In genomic region chr13:23579072-23579885, GRCh38 we compare ENCODE assay signal across 1 cellular context.
TF ChIP-seq lines count a peak whose summit lies in the region.

No MANE protein-coding gene starts in this region.

TF ChIP-seq in HepG2, 621 proteins besides CTCF, POLR2A, EP300 and RAD21 (continued from another document and continues in another):
- TF ChIP-seq, protein P1, sequence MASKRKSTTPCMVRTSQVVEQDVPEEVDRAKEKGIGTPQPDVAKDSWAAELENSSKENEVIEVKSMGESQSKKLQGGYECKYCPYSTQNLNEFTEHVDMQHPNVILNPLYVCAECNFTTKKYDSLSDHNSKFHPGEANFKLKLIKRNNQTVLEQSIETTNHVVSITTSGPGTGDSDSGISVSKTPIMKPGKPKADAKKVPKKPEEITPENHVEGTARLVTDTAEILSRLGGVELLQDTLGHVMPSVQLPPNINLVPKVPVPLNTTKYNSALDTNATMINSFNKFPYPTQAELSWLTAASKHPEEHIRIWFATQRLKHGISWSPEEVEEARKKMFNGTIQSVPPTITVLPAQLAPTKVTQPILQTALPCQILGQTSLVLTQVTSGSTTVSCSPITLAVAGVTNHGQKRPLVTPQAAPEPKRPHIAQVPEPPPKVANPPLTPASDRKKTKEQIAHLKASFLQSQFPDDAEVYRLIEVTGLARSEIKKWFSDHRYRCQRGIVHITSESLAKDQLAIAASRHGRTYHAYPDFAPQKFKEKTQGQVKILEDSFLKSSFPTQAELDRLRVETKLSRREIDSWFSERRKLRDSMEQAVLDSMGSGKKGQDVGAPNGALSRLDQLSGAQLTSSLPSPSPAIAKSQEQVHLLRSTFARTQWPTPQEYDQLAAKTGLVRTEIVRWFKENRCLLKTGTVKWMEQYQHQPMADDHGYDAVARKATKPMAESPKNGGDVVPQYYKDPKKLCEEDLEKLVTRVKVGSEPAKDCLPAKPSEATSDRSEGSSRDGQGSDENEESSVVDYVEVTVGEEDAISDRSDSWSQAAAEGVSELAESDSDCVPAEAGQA (IDR thresholded peaks at IDR 0.05; ENCODE audit: low read depth): no peak
- TF ChIP-seq, protein P1 (CRISPR knock-in tag; IDR thresholded peaks at IDR 0.05; ENCODE audit: borderline replicate concordance): no peak
- TF ChIP-seq, protein P2, sequence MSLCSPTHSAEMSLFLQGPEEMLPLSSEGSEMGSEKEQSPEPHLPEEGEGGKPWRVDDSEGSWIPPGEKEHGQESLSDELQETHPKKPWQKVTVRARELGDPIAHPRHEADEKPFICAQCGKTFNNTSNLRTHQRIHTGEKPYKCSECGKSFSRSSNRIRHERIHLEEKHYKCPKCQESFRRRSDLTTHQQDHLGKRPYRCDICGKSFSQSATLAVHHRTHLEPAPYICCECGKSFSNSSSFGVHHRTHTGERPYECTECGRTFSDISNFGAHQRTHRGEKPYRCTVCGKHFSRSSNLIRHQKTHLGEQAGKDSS (CRISPR knock-in tag; IDR thresholded peaks at IDR 0.05; ENCODE audit: borderline replicate concordance, low read depth): peak; percentile 25; the same call in 1 of the 2 replicates
- TF ChIP-seq MED8 (CRISPR knock-in tag; IDR thresholded peaks at IDR 0.05; ENCODE audit: insufficient replicate concordance) (no peak), DMTF1 (CRISPR knock-in tag; IDR thresholded peaks at IDR 0.05) (no peak), GFI1 (CRISPR knock-in tag; IDR thresholded peaks at IDR 0.05; ENCODE audit: borderline replicate concordance) (no peak; the same call in 1 of the 2 replicates), NFIB (CRISPR knock-in tag; IDR thresholded peaks at IDR 0.05; ENCODE audit: borderline replicate concordance) (no peak), ZNF883 (CRISPR knock-in tag; IDR thresholded peaks at IDR 0.05; ENCODE audit: not compliant biosample characterization) (no peak), ZNF382 (CRISPR knock-in tag; IDR thresholded peaks at IDR 0.05; ENCODE audit: borderline replicate concordance) (no peak), ZNF367 (CRISPR knock-in tag; IDR thresholded peaks at IDR 0.05; ENCODE audit: borderline replicate concordance) (no peak), IKZF4 (CRISPR knock-in tag; IDR thresholded peaks at IDR 0.05; ENCODE audit: borderline replicate concordance, low read depth, not compliant biosample characterization) (no peak), ZNF740 (CRISPR knock-in tag; IDR thresholded peaks at IDR 0.05) (peak; percentile 52; the same call in 1 of the 2 replicates), SETDB1 (CRISPR knock-in tag; IDR thresholded peaks at IDR 0.05; ENCODE audit: borderline replicate concordance) (no peak), MAF1 (CRISPR knock-in tag; IDR thresholded peaks at IDR 0.05; ENCODE audit: borderline replicate concordance) (peak; percentile 63; the same call in 1 of the 2 replicates), TARDBP (CRISPR knock-in tag; IDR thresholded peaks at IDR 0.05) (peak; percentile 82), SNRNP70 (IDR thresholded peaks at IDR 0.05; ENCODE audit: low read depth, low read length) (no peak), ZNF337 (CRISPR knock-in tag; IDR thresholded peaks at IDR 0.05; ENCODE audit: borderline replicate concordance, low read depth) (no peak), PRMT3 (CRISPR knock-in tag; IDR thresholded peaks at IDR 0.05; ENCODE audit: borderline replicate concordance, low read depth) (peak; percentile 16; the same call in 1 of the 2 replicates), ZNF510 (CRISPR knock-in tag; IDR thresholded peaks at IDR 0.05; ENCODE audit: low read depth) (0 out of 2 replicates have a peak, but pooled peaks have one; percentile 81), FOXJ3 (CRISPR knock-in tag; IDR thresholded peaks at IDR 0.05; ENCODE audit: borderline replicate concordance) (no peak), HMG20A (CRISPR knock-in tag; IDR thresholded peaks at IDR 0.05; ENCODE audit: borderline replicate concordance) (no peak), REPIN1 (CRISPR knock-in tag; IDR thresholded peaks at IDR 0.05; ENCODE audit: borderline replicate concordance, low read depth) (no peak), DBP (CRISPR knock-in tag; IDR thresholded peaks at IDR 0.05; ENCODE audit: not compliant biosample characterization) (no peak), POLR2AphosphoS2 (IDR thresholded peaks at IDR 0.05; ENCODE audit: low read depth, low read length) (no peak), CSRNP2 (CRISPR knock-in tag; conservative IDR thresholded peaks at IDR 0.05; ENCODE audit: low read depth) (no peak), HDAC2 (CRISPR knock-in tag; IDR thresholded peaks at IDR 0.05) (peak; percentile 29; the same call in 1 of the 2 replicates), ZNF138 (CRISPR knock-in tag; IDR thresholded peaks at IDR 0.05; ENCODE audit: low read depth) (no peak), SRY (CRISPR knock-in tag; IDR thresholded peaks at IDR 0.05) (peak; percentile 73; the same call in 1 of the 2 replicates), ISX (CRISPR knock-in tag; conservative IDR thresholded peaks at IDR 0.05) (peak; percentile 73; the same call in 1 of the 2 replicates), NR2C2 (CRISPR knock-in tag; IDR thresholded peaks at IDR 0.05; ENCODE audit: borderline replicate concordance) (peak; percentile 16; the same call in 1 of the 2 replicates), GTF2F1 (IDR thresholded peaks at IDR 0.05; ENCODE audit: low read length) (no peak), MAFG (CRISPR knock-in tag; IDR thresholded peaks at IDR 0.05) (no peak), SIN3A (IDR thresholded peaks at IDR 0.05; ENCODE audit: borderline replicate concordance, low read depth, low read length) (peak; percentile 65; the same call in 1 of the 2 replicates), AKAP8 (CRISPR knock-in tag; IDR thresholded peaks at IDR 0.05) (peak; percentile 89; the same call in 1 of the 2 replicates), FOXA1 (IDR thresholded peaks at IDR 0.05) (no peak), FOXA1 (CRISPR knock-in tag; IDR thresholded peaks at IDR 0.05) (no peak), SIX1 (CRISPR knock-in tag; IDR thresholded peaks at IDR 0.05; ENCODE audit: borderline replicate concordance) (no peak), SMAD3 (CRISPR knock-in tag; IDR thresholded peaks at IDR 0.05) (0 out of 2 replicates have a peak, but pooled peaks have one; percentile 20), KLF12 (CRISPR knock-in tag; IDR thresholded peaks at IDR 0.05; ENCODE audit: borderline replicate concordance) (no peak), ZNF7 (CRISPR knock-in tag; IDR thresholded peaks at IDR 0.05) (no peak), ZSCAN5A (CRISPR knock-in tag; IDR thresholded peaks at IDR 0.05; ENCODE audit: borderline replicate concordance) (peak; percentile 23; the same call in 1 of the 2 replicates), PHF21A (CRISPR knock-in tag; IDR thresholded peaks at IDR 0.05) (no peak; the same call in 1 of the 2 replicates), KDM5B (CRISPR knock-in tag; IDR thresholded peaks at IDR 0.05; ENCODE audit: borderline replicate concordance) (no peak), ZNF34 (CRISPR knock-in tag; IDR thresholded peaks at IDR 0.05; ENCODE audit: borderline replicate concordance) (no peak; the same call in 1 of the 2 replicates), HOXA7 (CRISPR knock-in tag; IDR thresholded peaks at IDR 0.05) (no peak), ZC3H13 (CRISPR knock-in tag; IDR thresholded peaks at IDR 0.05) (peak; percentile 74), MYPOP (CRISPR knock-in tag; IDR thresholded peaks at IDR 0.05) (peak; percentile 83), ZNF577 (CRISPR knock-in tag; IDR thresholded peaks at IDR 0.05; ENCODE audit: borderline replicate concordance, low read depth) (no peak)
- TF ChIP-seq, protein P3, sequence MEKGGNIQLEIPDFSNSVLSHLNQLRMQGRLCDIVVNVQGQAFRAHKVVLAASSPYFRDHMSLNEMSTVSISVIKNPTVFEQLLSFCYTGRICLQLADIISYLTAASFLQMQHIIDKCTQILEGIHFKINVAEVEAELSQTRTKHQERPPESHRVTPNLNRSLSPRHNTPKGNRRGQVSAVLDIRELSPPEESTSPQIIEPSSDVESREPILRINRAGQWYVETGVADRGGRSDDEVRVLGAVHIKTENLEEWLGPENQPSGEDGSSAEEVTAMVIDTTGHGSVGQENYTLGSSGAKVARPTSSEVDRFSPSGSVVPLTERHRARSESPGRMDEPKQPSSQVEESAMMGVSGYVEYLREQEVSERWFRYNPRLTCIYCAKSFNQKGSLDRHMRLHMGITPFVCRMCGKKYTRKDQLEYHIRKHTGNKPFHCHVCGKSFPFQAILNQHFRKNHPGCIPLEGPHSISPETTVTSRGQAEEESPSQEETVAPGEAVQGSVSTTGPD (CRISPR knock-in tag; IDR thresholded peaks at IDR 0.05): no peak
- TF ChIP-seq, protein P4, sequence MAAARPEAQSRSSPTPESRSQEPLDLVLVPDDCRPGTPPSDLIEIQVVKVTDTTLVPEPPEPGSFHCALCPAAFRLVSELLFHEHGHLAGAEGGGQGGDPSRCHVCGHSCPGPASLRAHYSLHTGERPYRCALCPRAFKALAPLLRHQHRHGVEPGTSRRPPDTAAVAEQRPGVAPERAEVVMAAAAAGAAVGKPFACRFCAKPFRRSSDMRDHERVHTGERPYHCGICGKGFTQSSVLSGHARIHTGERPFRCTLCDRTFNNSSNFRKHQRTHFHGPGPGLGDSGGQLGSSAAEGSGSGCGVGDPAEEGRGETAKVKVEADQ (CRISPR knock-in tag; IDR thresholded peaks at IDR 0.05; ENCODE audit: borderline replicate concordance): no peak
